Comparison of ENCODE assay signal across 22 cellular contexts in the genomic region with DNA sequence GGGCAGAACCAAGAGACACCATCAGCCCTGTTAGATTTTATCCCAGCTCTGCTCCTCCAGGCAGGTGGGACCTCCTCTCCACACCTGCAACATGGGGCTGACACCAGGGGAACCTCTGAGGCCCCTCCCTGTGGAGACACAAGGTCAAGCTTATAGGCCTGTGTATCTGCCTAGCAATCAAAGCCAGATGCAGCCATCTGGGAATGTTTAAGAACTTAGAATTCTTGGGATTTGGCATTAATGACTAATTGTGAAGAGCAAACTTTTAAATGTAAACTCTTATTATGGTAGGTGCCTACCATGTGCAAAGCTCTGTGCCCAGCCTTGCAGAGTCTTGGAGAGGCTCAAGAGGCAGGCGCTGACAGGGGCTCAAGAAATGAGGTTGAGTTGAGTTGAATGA. TPM values are rescaled to one million over a fixed set of nuclear protein-coding genes. Genes with fewer than 3 reads are reported as not detected.
DNase-seq lines count a peak whose midpoint lies in the region; ATAC-seq, FAIRE-seq and TF ChIP-seq lines count a peak whose summit lies in the region.
"Had no signal": no experiment of that assay in that cellular context is flagged by ENCODE, and none has a peak within 500 bp of the region (broad histone marks: within the 10 kb centered on the region; RNA-seq: fewer than 3 reads in every experiment).

No MANE protein-coding gene starts in this region.

- 95 to 100% methylated on average over 1 of the region's 1 CpG for WGBS in GM23248 (ENCODE audit: low coverage in 1 of 2, low lambda C conversion rate in 2 of 2, missing lambda C conversion rate in 2 of 2), 2 experiments
- WGBS in psoas muscle, 3 donors: 98 to 100% (median 100%) methylated on average over 1 of the region's 1 CpG

- H3K27me3 Mint-ChIP-seq in astrocyte (ENCODE audit: low read depth, unreplicated experiment): peaks cover 18% of the 10 kb centered on the region

- H3F3A ChIP-seq in GM23248 (ENCODE audit: insufficient read depth): no peaks in the 10 kb centered on the region

- H3K9me3 ChIP-seq in GM23248 (ENCODE audit: low read depth): no peaks in the 10 kb centered on the region
- H3K9me3 ChIP-seq in astrocyte (ENCODE audit: insufficient read depth, low read depth, low read length): no peaks in the 10 kb centered on the region
- no peaks in the 10 kb centered on the region for H3K9me3 ChIP-seq in psoas muscle

- DNase-seq in AG08396 (ENCODE audit: low spot score) (peak; percentile 44), GM23248 (peak; percentile 28), astrocyte (ENCODE audit: low read depth) (no peak), fibroblast of villous mesenchyme (ENCODE audit: low read depth) (peak; percentile 19), anterior cingulate cortex (lab: John Stamatoyannopoulos, UW) (no peak), NOMO-1 (lab: John Stamatoyannopoulos, UW; ENCODE audit: unreplicated experiment in 2 of 2) (no peak), psoas muscle (no peak)
- DNase-seq: DMS79, NCI-H1417 treated with DMSO at 0.1 percent for 48 hours, NCI-H187 treated with DMSO at 0.1 percent for 48 hours, NCI-H226, NCI-H524, NCI-H82, PC-9, SIG-M5 had no signal

- H3K4me3 Mint-ChIP-seq in astrocyte (ENCODE audit: unreplicated experiment): no peak overlapping the region
- H3K4me3 Mint-ChIP-seq: CD14-positive monocyte had no signal

- H3K9me3 Mint-ChIP-seq in astrocyte (ENCODE audit: unreplicated experiment): no peaks in the 10 kb centered on the region
- H3K9me3 Mint-ChIP-seq: CD14-positive monocyte had no signal

- H3K4me1 ChIP-seq in GM23248 (ENCODE audit: insufficient read depth): no peaks in the 10 kb centered on the region
- no peaks in the 10 kb centered on the region for H3K4me1 ChIP-seq in astrocyte (ENCODE audit: insufficient read depth, low read length)
- no peaks in the 10 kb centered on the region for H3K4me1 ChIP-seq in psoas muscle

- intact Hi-C loops in psoas muscle (cut with DNase I): no loop called here

- no peaks in the 10 kb centered on the region for H3K9me2 ChIP-seq in GM23248 (ENCODE audit: insufficient read depth)

- TF ChIP-seq CTCF in astrocyte (IDR thresholded peaks at IDR 0.05; ENCODE audit: insufficient read depth, low read depth, low read length) (no peak), fibroblast of villous mesenchyme (IDR thresholded peaks at IDR 0.05; ENCODE audit: insufficient read depth, low read depth, low read length) (no peak), psoas muscle (IDR thresholded peaks at IDR 0.05) (no peak)

- H3K4me1 Mint-ChIP-seq in astrocyte (ENCODE audit: low read depth, unreplicated experiment): no peaks in the 10 kb centered on the region
- H3K4me1 Mint-ChIP-seq: CD14-positive monocyte had no signal

- no peaks in the 10 kb centered on the region for H3K36me3 ChIP-seq in GM23248 (ENCODE audit: low read depth)
- peaks cover 2% of the 10 kb centered on the region for H3K36me3 ChIP-seq in astrocyte (ENCODE audit: insufficient read depth, low read length)
- H3K36me3 ChIP-seq in psoas muscle (ENCODE audit: insufficient read depth in 1 of 2, low read depth in 1 of 2): no peaks in the 10 kb centered on the region

- peak overlapping the region; percentile 18 for H3K27ac Mint-ChIP-seq in astrocyte (ENCODE audit: unreplicated experiment)
- H3K27ac Mint-ChIP-seq: CD14-positive monocyte had no signal

- H2AFZ ChIP-seq in GM23248 (no peak overlapping the region), astrocyte (ENCODE audit: low read depth, low read length) (no peak overlapping the region)
- H2AFZ ChIP-seq: PC-9 had no signal

- H3K36me3 Mint-ChIP-seq in astrocyte (ENCODE audit: low read depth, unreplicated experiment): peaks cover 46% of the 10 kb centered on the region
- H3K36me3 Mint-ChIP-seq: CD14-positive monocyte had no signal

- H3K4me2 ChIP-seq in GM23248 (ENCODE audit: unreplicated experiment) (no peak overlapping the region), astrocyte (ENCODE audit: low read length) (no peak overlapping the region)
- H3K4me2 ChIP-seq: PC-9 had no signal

- ATAC-seq in HG02970 (IDR thresholded peaks at IDR 0.05; ENCODE audit: low FRiP score, unreplicated experiment): no peak
- no peak for ATAC-seq in psoas muscle

- H3K27me3 ChIP-seq in GM23248 (replicated peaks; ENCODE audit: insufficient read depth): no peaks in the 10 kb centered on the region
- peaks cover 4% of the 10 kb centered on the region for H3K27me3 ChIP-seq in astrocyte (ENCODE audit: insufficient read depth, low read length)
- H3K27me3 ChIP-seq in psoas muscle (ENCODE audit: insufficient read depth in 3 of 3, low read length in 2 of 3): no peaks in the 10 kb centered on the region

- H3K9ac ChIP-seq in GM23248: no peak overlapping the region
- no peak overlapping the region for H3K9ac ChIP-seq in astrocyte (ENCODE audit: low read length)

- H3K4me3 ChIP-seq in GM23248 (no peak overlapping the region), astrocyte (ENCODE audit: insufficient read depth, low read depth, low read length) (no peak overlapping the region), fibroblast of villous mesenchyme (ENCODE audit: low read depth, low read length) (no peak overlapping the region), psoas muscle (no peak overlapping the region)
- H3K4me3 ChIP-seq: PC-9 had no signal

- H3K27ac ChIP-seq in GM23248 (no peak overlapping the region), astrocyte (ENCODE audit: low read depth, low read length) (no peak overlapping the region), psoas muscle (no peak overlapping the region)
- H3K27ac ChIP-seq: PC-9, RWPE1 had no signal

- in situ Hi-C loops in GM23248 (cut with MboI): no loop called here

- no peak for FAIRE-seq in astrocyte (lab: Jason Lieb, UNC)

- H4K20me1 ChIP-seq in GM23248 (ENCODE audit: insufficient read depth): no peaks in the 10 kb centered on the region
- peaks cover 25% of the 10 kb centered on the region for H4K20me1 ChIP-seq in astrocyte (ENCODE audit: insufficient read depth, low read length)

- no peaks in the 10 kb centered on the region for H3K79me2 ChIP-seq in GM23248 (ENCODE audit: insufficient read depth)
- no peaks in the 10 kb centered on the region for H3K79me2 ChIP-seq in astrocyte (ENCODE audit: insufficient read depth, low read length)

RNA-seq across cellular contexts. Expression of a gene that starts 52.1 kb away (rescaled TPM):
- total RNA-seq in GM23248 (2014; rRNA removed; shearing (Covaris generic)): not detected in 2 replicates
- polyA plus RNA-seq in GM23248 (2016; fragmentation: Nextera tagmentation; extraction: Ambion mirVana) (not detected in 2 replicates), psoas muscle (not detected)
- total RNA-seq in astrocyte (not detected in 2 replicates), fibroblast of villous mesenchyme (not detected in 2 replicates), psoas muscle (not detected)
- total RNA-seq: A172, G401, HT-29, MCF 10A, PC-9 had no signal
- polyA plus RNA-seq: CD14-positive monocyte had no signal

Comparison
In these comparisons a context has a peak if more than half of its experiments do, and no peak if none do; other contexts are left out.
1. DNase-seq: peak in AG08396 (single experiment), GM23248 (single experiment) and fibroblast of villous mesenchyme (single experiment); none in astrocyte (single experiment), anterior cingulate cortex (0 of 58), NOMO-1 (0 of 2) and psoas muscle (0 of 2).